In genomic region chr10:34544400-34544799, GRCh38 we compare ENCODE assay signal across 13 cellular contexts.
DNase-seq lines count a peak whose midpoint lies in the region; ATAC-seq and TF ChIP-seq lines count a peak whose summit lies in the region.
"Had no signal": no experiment of that assay in that cellular context is flagged by ENCODE, and none has a peak within 500 bp of the region (broad histone marks: within the 10 kb centered on the region; RNA-seq: fewer than 3 reads in every experiment).

No MANE protein-coding gene starts in this region.

- H3K27me3 ChIP-seq in right lobe of liver = no peaks in the 10 kb centered on the region
- no peaks in the 10 kb centered on the region for H3K27me3 ChIP-seq in heart right ventricle
- H3K27me3 ChIP-seq: BE2C had no signal

- H3K4me1 ChIP-seq in right lobe of liver (peaks cover 0 to 16% (median 3%) of the 10 kb centered on the region in 4 donors), heart right ventricle (peaks cover 0 to 35% (median 10%) of the 10 kb centered on the region in 9 donors)

- ATAC-seq in right lobe of liver (peak; percentile 50 to 66 (median 64)), heart right ventricle (no peak)
- ATAC-seq: A549, GM23338 had no signal

- intact Hi-C loops in right lobe of liver (cut with DNase I) = no loop called here
- intact Hi-C loops in heart right ventricle (cut with DNase I) = no loop called here

- H3K27ac ChIP-seq in right lobe of liver (no peak overlapping the region), heart right ventricle (no peak overlapping the region)
- H3K27ac ChIP-seq: A549, C4-2B had no signal

- H3K36me3 ChIP-seq in right lobe of liver = no peaks in the 10 kb centered on the region
- H3K36me3 ChIP-seq in heart right ventricle = no peaks in the 10 kb centered on the region
- H3K36me3 ChIP-seq: BE2C had no signal

- H3K4me3 ChIP-seq in right lobe of liver (no peak overlapping the region), heart right ventricle (no peak overlapping the region)
- H3K4me3 ChIP-seq: A549, GM23338 had no signal

- no peak for TF ChIP-seq POLR2A in right lobe of liver (IDR thresholded peaks at IDR 0.05)

- H3K9me3 ChIP-seq in right lobe of liver (no peaks in the 10 kb centered on the region), heart right ventricle (no peaks in the 10 kb centered on the region)
- H3K9me3 ChIP-seq: A549, BE2C had no signal

- TF ChIP-seq CTCF in right lobe of liver (IDR thresholded peaks at IDR 0.05) (no peak), heart right ventricle (IDR thresholded peaks at IDR 0.05) (no peak)

- DNase-seq in COLO668 (lab: John Stamatoyannopoulos, UW; ENCODE audit: unreplicated experiment) (peak; percentile 2), DMS53 (lab: John Stamatoyannopoulos, UW) (peak; percentile 61), NCI-H146 treated with DMSO at 0.1 percent for 48 hours (lab: John Stamatoyannopoulos, UW; ENCODE audit: unreplicated experiment) (peak; percentile 20), right lobe of liver (no peak), heart right ventricle (no peak)
- no peak for DNase-seq in activated CD4-positive, CD25-positive, alpha-beta regulatory T cell treated with anti-CD3 and anti-CD28 coated beads, Interleukin-2, amount 50 U/mL, for 72 hours
- DNase-seq: BE2C; CD4-positive, alpha-beta memory T cell; COR-L47; H7 had no signal

Comparison
In these comparisons a context has a peak if more than half of its experiments do, and no peak if none do; other contexts are left out.
1. DNase-seq: peak in COLO668 (single experiment), DMS53 (single experiment) and NCI-H146 treated with DMSO at 0.1 percent for 48 hours (single experiment); none in right lobe of liver (0 of 3), activated CD4-positive, CD25-positive, alpha-beta regulatory T cell treated with anti-CD3 and anti-CD28 coated beads, Interleukin-2, amount 50 U/mL, for 72 hours (single experiment) and heart right ventricle (0 of 2).
2. ATAC-seq: peak in right lobe of liver (4 of 4); none in heart right ventricle (0 of 8).